17 cellular contexts compared by ENCODE assay signal in genomic region chr5:39767906-39768305, GRCh38.
DNase-seq lines count a peak whose midpoint lies in the region; ATAC-seq and TF ChIP-seq lines count a peak whose summit lies in the region.
"Had no signal": no experiment of that assay in that cellular context is flagged by ENCODE, and none has a peak within 500 bp of the region (broad histone marks: within the 10 kb centered on the region; RNA-seq: fewer than 3 reads in every experiment).

No MANE protein-coding gene starts in this region.

- H3K4me2 ChIP-seq in IMR-90 (ENCODE audit: low read depth, low read length) (no peak overlapping the region), osteoblast (ENCODE audit: insufficient read depth, low read length) (peak overlapping the region; percentile 72), MM.1S (ENCODE audit: low read depth, low read length) (no peak overlapping the region)

- ATAC-seq in IMR-90 (ENCODE audit: low read depth): no peak
- ATAC-seq in GM19035 (IDR thresholded peaks at IDR 0.05; ENCODE audit: unreplicated experiment): no peak
- ATAC-seq: HepG2 had no signal

- H3K4me3 ChIP-seq in IMR-90 (ENCODE audit: insufficient read depth, low read depth, low read length) (no peak overlapping the region), brain microvascular endothelial cell (ENCODE audit: low read depth, low read length) (no peak overlapping the region), osteoblast (ENCODE audit: insufficient read depth, low read length) (no peak overlapping the region), MM.1S (ENCODE audit: low read length) (no peak overlapping the region)

- peak overlapping the region; percentile 67 for H2BK20ac ChIP-seq in IMR-90 (ENCODE audit: low read depth, low read length)

- H3K27ac ChIP-seq in IMR-90 (ENCODE audit: insufficient read depth, low read length) (no peak overlapping the region), brain microvascular endothelial cell (no peak overlapping the region), osteoblast (ENCODE audit: low read depth, low read length) (peak overlapping the region; percentile 71), MM.1S (ENCODE audit: low read length) (no peak overlapping the region)
- H3K27ac ChIP-seq: C4-2B had no signal

- POLR2A ChIA-PET in IMR-90 (lab: Charles Lee; ENCODE audit: unreplicated experiment): no interaction called here

- H3K9me1 ChIP-seq in IMR-90 (ENCODE audit: insufficient read depth, low read length): no peaks in the 10 kb centered on the region

- TF ChIP-seq RAD21 in IMR-90 (IDR thresholded peaks at IDR 0.05; ENCODE audit: low read length): no peak

- no peak overlapping the region for H3K23ac ChIP-seq in IMR-90 (ENCODE audit: low read depth, low read length)

- no CpG with 5 or more reads among the region's 5 CpGs for WGBS in IMR-90 (ENCODE audit: extremely low coverage in 2 of 2, insufficient read length in 1 of 2), 2 experiments

- H3K9ac ChIP-seq in IMR-90 (ENCODE audit: low read depth, low read length) (no peak overlapping the region), MM.1S (ENCODE audit: low read length) (no peak overlapping the region)

- dilution Hi-C loops in IMR-90 (cut with HindIII; ENCODE audit: low sequenced_read_pairs, unreplicated experiment): no loop called here

- H3K79me1 ChIP-seq in IMR-90 (ENCODE audit: low read depth in 1 of 2, low read length in 2 of 2): no peaks in the 10 kb centered on the region

- no peak overlapping the region for H4K91ac ChIP-seq in IMR-90 (ENCODE audit: insufficient read depth, low read depth, low read length)

- H2AFZ ChIP-seq in IMR-90 (replicated peaks; ENCODE audit: low read length, poor library complexity): peak overlapping the region; percentile 49
- H2AFZ ChIP-seq in osteoblast (ENCODE audit: low read length): no peak overlapping the region
- H2AFZ ChIP-seq in MM.1S (ENCODE audit: low read length): no peak overlapping the region

- no peak for TF ChIP-seq CTCF in IMR-90 (conservative IDR thresholded peaks at IDR 0.05; ENCODE audit: low read depth, low read length)
- no peak for TF ChIP-seq CTCF in brain microvascular endothelial cell (IDR thresholded peaks at IDR 0.05; ENCODE audit: low read depth, low read length, missing control alignments)
- TF ChIP-seq CTCF in osteoblast (IDR thresholded peaks at IDR 0.05; ENCODE audit: extremely low read depth, low read depth, low read length): no peak
- no peak for TF ChIP-seq CTCF in MM.1S (IDR thresholded peaks at IDR 0.05; ENCODE audit: low read length)

- peak overlapping the region; percentile 13; the same call in 1 of the 2 replicates for H2BK120ac ChIP-seq in IMR-90 (ENCODE audit: low read depth, low read length)

- H3K9me2 ChIP-seq in MM.1S (replicated peaks; ENCODE audit: insufficient read depth, low read length): no peaks in the 10 kb centered on the region

- H3K4me1 ChIP-seq in IMR-90 (ENCODE audit: control insufficient read depth, insufficient read depth, low read length) (peaks cover 3% of the 10 kb centered on the region), osteoblast (ENCODE audit: insufficient read depth, low read length) (peaks cover 17% of the 10 kb centered on the region), MM.1S (ENCODE audit: low read length) (no peaks in the 10 kb centered on the region)
- H3K4me1 ChIP-seq: Caco-2 had no signal

- H3K27me3 ChIP-seq in IMR-90 (ENCODE audit: control insufficient read depth, insufficient read depth, low read length): no peaks in the 10 kb centered on the region
- H3K27me3 ChIP-seq in brain microvascular endothelial cell (replicated peaks): no peaks in the 10 kb centered on the region
- no peaks in the 10 kb centered on the region for H3K27me3 ChIP-seq in osteoblast (ENCODE audit: insufficient read depth, low read length)
- H3K27me3 ChIP-seq in MM.1S (replicated peaks; ENCODE audit: insufficient read depth, low read length): no peaks in the 10 kb centered on the region

- H3K18ac ChIP-seq in IMR-90 (ENCODE audit: low read depth, low read length): 0 out of 2 replicates have a peak overlapping the region, but pooled peaks have one; percentile 22

- no peak overlapping the region for H3K56ac ChIP-seq in IMR-90 (ENCODE audit: extremely low read depth, insufficient read depth, low read length)

- H2BK5ac ChIP-seq in IMR-90 (ENCODE audit: low read depth, low read length, poor library complexity, severe bottlenecking): no peak overlapping the region

- no TSS peak for BruUV-seq in IMR-90 (replicated peaks; lab: Mats Ljungman, UMichigan)

- CTCF ChIA-PET in IMR-90 (lab: Yijun Ruan, JAX): no interaction called here

- H4K5ac ChIP-seq in IMR-90 (ENCODE audit: low read depth, low read length): no peak overlapping the region

- no peaks in the 10 kb centered on the region for H3K9me3 ChIP-seq in IMR-90 (ENCODE audit: control insufficient read depth, insufficient read depth, low read length)
- no peaks in the 10 kb centered on the region for H3K9me3 ChIP-seq in osteoblast (ENCODE audit: low read depth, low read length)
- no peaks in the 10 kb centered on the region for H3K9me3 ChIP-seq in MM.1S (replicated peaks; ENCODE audit: insufficient read depth, low read length)
- H3K9me3 ChIP-seq: Caco-2 had no signal

- H2AK9ac ChIP-seq in IMR-90 (replicated peaks; ENCODE audit: low read depth, low read length, poor library complexity): no peak overlapping the region

- no peaks in the 10 kb centered on the region for H3F3A ChIP-seq in MM.1S (ENCODE audit: insufficient read depth, low read length)

- H3K14ac ChIP-seq in IMR-90 (replicated peaks; ENCODE audit: low read depth, low read length): no peak overlapping the region

- DNase-seq in IMR-90 (no peak), brain microvascular endothelial cell (peak; percentile 66), osteoblast (ENCODE audit: insufficient read length, low spot score, missing footprints) (no peak), NCI-H774 (lab: John Stamatoyannopoulos, UW) (no peak), NCI-H446 (lab: John Stamatoyannopoulos, UW) (no peak), MM.1S (no peak)
- DNase-seq: AML-193; Caco-2; CD4-positive, alpha-beta T cell; DMS153; DMS79; GDM1; HCEC 1CT; KG1 had no signal

- no peak for TF ChIP-seq POLR2A in IMR-90 (IDR thresholded peaks at IDR 0.05; ENCODE audit: low read depth, low read length)

- H3K36me3 ChIP-seq in IMR-90 (ENCODE audit: control insufficient read depth, insufficient read depth, low read length): no peaks in the 10 kb centered on the region
- no peaks in the 10 kb centered on the region for H3K36me3 ChIP-seq in brain microvascular endothelial cell (replicated peaks)
- H3K36me3 ChIP-seq in osteoblast (ENCODE audit: insufficient read depth, low read length): no peaks in the 10 kb centered on the region
- no peaks in the 10 kb centered on the region for H3K36me3 ChIP-seq in MM.1S (replicated peaks; ENCODE audit: insufficient read depth, low read length)

- H3K4ac ChIP-seq in IMR-90 (ENCODE audit: low read depth, low read length): no peak overlapping the region

- H3K79me2 ChIP-seq in osteoblast (ENCODE audit: insufficient read depth, low read length) (no peaks in the 10 kb centered on the region), MM.1S (ENCODE audit: low read length) (no peaks in the 10 kb centered on the region)

- intact Hi-C loops in IMR-90 (cut with micrococcal nuclease): no loop called here

- no peak overlapping the region for H2AK5ac ChIP-seq in IMR-90 (ENCODE audit: low read depth, low read length)

- in situ Hi-C loops in IMR-90 (cut with MboI; ENCODE audit: low sequenced_read_pairs) (loop anchor here (25.0 kb wide), 1 partner anchor 381 kb away; no protein-coding TSS in a partner anchor), brain microvascular endothelial cell (cut with HindIII; ENCODE audit: low pct_ligation_motif_present, low sequenced_read_pairs) (no loop called here)

- no peak overlapping the region for H4K8ac ChIP-seq in IMR-90 (ENCODE audit: low read depth in 2 of 2, low read length in 2 of 2)

- H2BK15ac ChIP-seq in IMR-90 (ENCODE audit: low read depth, low read length): peak overlapping the region; percentile 44; the same call in 1 of the 3 replicates

- no peaks in the 10 kb centered on the region for H4K20me1 ChIP-seq in IMR-90 (ENCODE audit: insufficient read depth, low read length)
- no peaks in the 10 kb centered on the region for H4K20me1 ChIP-seq in osteoblast (ENCODE audit: insufficient read depth, low read length)
- no peaks in the 10 kb centered on the region for H4K20me1 ChIP-seq in MM.1S (ENCODE audit: insufficient read depth, low read length)

TF ChIP-seq in IMR-90, 13 proteins besides CTCF, POLR2A, EP300 and RAD21 (continues in another document):
- TF ChIP-seq NFE2L2 (IDR thresholded peaks at IDR 0.05; ENCODE audit: low read depth, low read length): no peak
- no peak for TF ChIP-seq RFX5 (IDR thresholded peaks at IDR 0.05; ENCODE audit: low read depth, low read length)
- TF ChIP-seq CHD1 (IDR thresholded peaks at IDR 0.05; ENCODE audit: low read depth, low read length): no peak
- no peak for TF ChIP-seq BHLHE40 (IDR thresholded peaks at IDR 0.05; ENCODE audit: low read depth, low read length)
- TF ChIP-seq, protein P1, sequence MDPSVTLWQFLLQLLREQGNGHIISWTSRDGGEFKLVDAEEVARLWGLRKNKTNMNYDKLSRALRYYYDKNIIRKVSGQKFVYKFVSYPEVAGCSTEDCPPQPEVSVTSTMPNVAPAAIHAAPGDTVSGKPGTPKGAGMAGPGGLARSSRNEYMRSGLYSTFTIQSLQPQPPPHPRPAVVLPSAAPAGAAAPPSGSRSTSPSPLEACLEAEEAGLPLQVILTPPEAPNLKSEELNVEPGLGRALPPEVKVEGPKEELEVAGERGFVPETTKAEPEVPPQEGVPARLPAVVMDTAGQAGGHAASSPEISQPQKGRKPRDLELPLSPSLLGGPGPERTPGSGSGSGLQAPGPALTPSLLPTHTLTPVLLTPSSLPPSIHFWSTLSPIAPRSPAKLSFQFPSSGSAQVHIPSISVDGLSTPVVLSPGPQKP (IDR thresholded peaks at IDR 0.05; ENCODE audit: borderline replicate concordance, low read depth, low read length): no peak
- no peak for TF ChIP-seq MAZ (IDR thresholded peaks at IDR 0.05; ENCODE audit: borderline replicate concordance, low read depth, low read length)
- no peak for TF ChIP-seq SMC3 (IDR thresholded peaks at IDR 0.05; ENCODE audit: low read depth, low read length)
- TF ChIP-seq, protein P2, sequence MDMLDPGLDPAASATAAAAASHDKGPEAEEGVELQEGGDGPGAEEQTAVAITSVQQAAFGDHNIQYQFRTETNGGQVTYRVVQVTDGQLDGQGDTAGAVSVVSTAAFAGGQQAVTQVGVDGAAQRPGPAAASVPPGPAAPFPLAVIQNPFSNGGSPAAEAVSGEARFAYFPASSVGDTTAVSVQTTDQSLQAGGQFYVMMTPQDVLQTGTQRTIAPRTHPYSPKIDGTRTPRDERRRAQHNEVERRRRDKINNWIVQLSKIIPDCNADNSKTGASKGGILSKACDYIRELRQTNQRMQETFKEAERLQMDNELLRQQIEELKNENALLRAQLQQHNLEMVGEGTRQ (IDR thresholded peaks at IDR 0.05; ENCODE audit: low read depth, low read length): no peak
- TF ChIP-seq MAFK (IDR thresholded peaks at IDR 0.05; ENCODE audit: low read depth, low read length): no peak
- TF ChIP-seq MXI1 (IDR thresholded peaks at IDR 0.05; ENCODE audit: borderline replicate concordance, low read depth, low read length): no peak
- no peak for TF ChIP-seq FOS (IDR thresholded peaks at IDR 0.05; ENCODE audit: low read depth, low read length)
- no peak for TF ChIP-seq CEBPB (IDR thresholded peaks at IDR 0.05; ENCODE audit: low read depth, low read length)
